In genomic region chr13:109160887-109161669, GRCh38 we compare ENCODE assay signal across 13 cellular contexts.
DNase-seq lines count a peak whose midpoint lies in the region; ATAC-seq lines count a peak whose summit lies in the region.
"Had no signal": no experiment of that assay in that cellular context is flagged by ENCODE, and none has a peak within 500 bp of the region (broad histone marks: within the 10 kb centered on the region; RNA-seq: fewer than 3 reads in every experiment).

No MANE protein-coding gene starts in this region.

- ATAC-seq in GM18870 (IDR thresholded peaks at IDR 0.05; ENCODE audit: unreplicated experiment): peak; percentile 27
- peak; percentile 20 for ATAC-seq in GM21825 (IDR thresholded peaks at IDR 0.05; ENCODE audit: unreplicated experiment)
- ATAC-seq in HG03469 (IDR thresholded peaks at IDR 0.05; ENCODE audit: unreplicated experiment): peak; percentile 22
- ATAC-seq in memory B cell (ENCODE audit: low read depth): no peak
- no peak for ATAC-seq in stimulated activated effector memory CD8-positive, alpha-beta T cell treated with anti-CD3 and anti-CD28 coated beads, Interleukin-12 subunit alpha, Interleukin-12 subunit beta, amount 100 ng/mL, for 72 hours
- ATAC-seq: effector memory CD8-positive, alpha-beta T cell had no signal

- H3K27ac Mint-ChIP-seq in memory B cell: peak overlapping the region; percentile 22
- H3K27ac Mint-ChIP-seq in stimulated activated effector memory CD8-positive, alpha-beta T cell treated with anti-CD3 and anti-CD28 coated beads, Interleukin-12 subunit alpha, Interleukin-12 subunit beta, amount 100 ng/mL, for 72 hours: no peak overlapping the region
- H3K27ac Mint-ChIP-seq: activated naive CD4-positive, alpha-beta T cell treated with anti-CD3 and anti-CD28 coated beads, Interleukin-2, amount 50 U/mL, for 24 hours; effector memory CD8-positive, alpha-beta T cell; HFFc6 had no signal

- H3K4me3 Mint-ChIP-seq in memory B cell: no peak overlapping the region
- no peak overlapping the region for H3K4me3 Mint-ChIP-seq in stimulated activated effector memory CD8-positive, alpha-beta T cell treated with anti-CD3 and anti-CD28 coated beads, Interleukin-12 subunit alpha, Interleukin-12 subunit beta, amount 100 ng/mL, for 72 hours
- H3K4me3 Mint-ChIP-seq: activated naive CD4-positive, alpha-beta T cell treated with anti-CD3 and anti-CD28 coated beads, Interleukin-2, amount 50 U/mL, for 24 hours; effector memory CD8-positive, alpha-beta T cell; HFFc6 had no signal

- H3K36me3 Mint-ChIP-seq in memory B cell: no peaks in the 10 kb centered on the region
- H3K36me3 Mint-ChIP-seq in stimulated activated effector memory CD8-positive, alpha-beta T cell treated with anti-CD3 and anti-CD28 coated beads, Interleukin-12 subunit alpha, Interleukin-12 subunit beta, amount 100 ng/mL, for 72 hours: peaks cover 5% of the 10 kb centered on the region
- H3K36me3 Mint-ChIP-seq: activated naive CD4-positive, alpha-beta T cell treated with anti-CD3 and anti-CD28 coated beads, Interleukin-2, amount 50 U/mL, for 24 hours had no signal

- peaks cover 22% of the 10 kb centered on the region for H3K27me3 Mint-ChIP-seq in memory B cell

- peaks cover 14% of the 10 kb centered on the region for H3K4me1 Mint-ChIP-seq in memory B cell
- H3K4me1 Mint-ChIP-seq in stimulated activated effector memory CD8-positive, alpha-beta T cell treated with anti-CD3 and anti-CD28 coated beads, Interleukin-12 subunit alpha, Interleukin-12 subunit beta, amount 100 ng/mL, for 72 hours: peaks cover 5% of the 10 kb centered on the region
- H3K4me1 Mint-ChIP-seq: activated naive CD4-positive, alpha-beta T cell treated with anti-CD3 and anti-CD28 coated beads, Interleukin-2, amount 50 U/mL, for 24 hours had no signal

- H3K9me3 Mint-ChIP-seq in memory B cell: no peaks in the 10 kb centered on the region
- peaks cover 4% of the 10 kb centered on the region for H3K9me3 Mint-ChIP-seq in stimulated activated effector memory CD8-positive, alpha-beta T cell treated with anti-CD3 and anti-CD28 coated beads, Interleukin-12 subunit alpha, Interleukin-12 subunit beta, amount 100 ng/mL, for 72 hours
- H3K9me3 Mint-ChIP-seq: activated naive CD4-positive, alpha-beta T cell treated with anti-CD3 and anti-CD28 coated beads, Interleukin-2, amount 50 U/mL, for 24 hours; HFFc6 had no signal

- DNase-seq in memory B cell (ENCODE audit: low spot score in 2 of 2) (no peak), NCI-H524 (lab: John Stamatoyannopoulos, UW) (no peak)
- DNase-seq in stimulated activated effector memory CD8-positive, alpha-beta T cell treated with anti-CD3 and anti-CD28 coated beads, Interleukin-12 subunit alpha, Interleukin-12 subunit beta, amount 100 ng/mL, for 72 hours (ENCODE audit: low spot score in 2 of 2): no peak
- DNase-seq in stimulated activated CD4-positive, alpha-beta T cell treated with anti-CD3 and anti-CD28 coated beads, Interleukin-4, amount 100 ng/mL, for 1 hour: no peak
- DNase-seq: activated CD4-positive, CD25-positive, alpha-beta regulatory T cell treated with anti-CD3 and anti-CD28 coated beads, Interleukin-2, amount 50 U/mL, for 72 hours; effector memory CD8-positive, alpha-beta T cell; GF-D8; HFFc6; thyroid gland had no signal

Comparison
In these comparisons a context has a peak if more than half of its experiments do, and no peak if none do; other contexts are left out.
1. ATAC-seq: peak in GM18870 (single experiment), GM21825 (single experiment) and HG03469 (single experiment); none in memory B cell (single experiment) and stimulated activated effector memory CD8-positive, alpha-beta T cell treated with anti-CD3 and anti-CD28 coated beads, Interleukin-12 subunit alpha, Interleukin-12 subunit beta, amount 100 ng/mL, for 72 hours (single experiment).